10 cellular contexts compared by ENCODE assay signal in the genomic region with DNA sequence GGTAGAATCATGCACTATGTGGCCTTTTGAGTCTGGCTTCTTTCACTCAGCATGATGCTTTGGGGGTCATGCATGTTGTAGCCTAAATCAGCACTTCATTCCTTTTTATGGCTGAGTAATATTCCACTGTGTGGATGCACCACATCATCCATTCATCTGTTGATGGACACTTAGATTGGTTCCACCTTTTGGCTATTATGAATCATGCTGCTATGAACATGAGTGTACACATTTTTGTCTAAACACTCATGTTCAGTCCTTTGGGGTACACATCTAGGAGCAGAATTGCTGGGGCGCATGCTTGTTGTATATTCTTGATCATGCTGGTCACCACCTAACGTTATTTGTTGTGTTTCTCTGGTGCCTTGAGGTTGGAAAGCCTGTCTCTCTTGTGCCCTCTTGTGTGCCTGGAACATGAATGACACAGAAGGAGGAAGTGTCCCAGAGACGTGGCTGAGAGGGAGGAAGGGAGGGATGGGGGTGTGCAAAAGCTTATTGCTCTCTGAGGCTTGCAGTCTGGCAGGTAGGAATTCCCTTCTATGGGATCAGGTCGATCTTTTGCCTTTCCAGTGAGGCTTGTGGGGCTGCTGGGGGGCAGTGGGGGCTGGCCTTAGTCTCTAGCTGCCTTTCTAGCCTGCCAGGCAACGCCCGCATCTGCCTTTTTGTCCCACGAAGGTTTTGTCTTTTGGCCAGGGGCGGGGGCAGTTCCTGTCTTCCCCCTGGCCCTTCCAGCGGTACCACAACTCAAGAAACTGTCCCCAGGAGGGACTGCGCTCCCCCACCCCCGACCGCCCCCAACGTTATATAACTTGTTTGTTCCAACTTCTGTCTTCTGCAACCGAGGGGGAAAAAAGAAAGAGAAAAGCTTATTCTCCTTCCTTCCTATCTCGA. TPM values are rescaled to one million over a fixed set of nuclear protein-coding genes. Genes with fewer than 3 reads are reported as not detected.
DNase-seq lines count a peak whose midpoint lies in the region; ATAC-seq lines count a peak whose summit lies in the region.
"Had no signal": no experiment of that assay in that cellular context is flagged by ENCODE, and none has a peak within 500 bp of the region (broad histone marks: within the 10 kb centered on the region; RNA-seq: fewer than 3 reads in every experiment).

No MANE protein-coding gene starts in this region.

- in situ Hi-C loops in Caki2 (cut with HindIII; ENCODE audit: low pct_unique_long_range_greater_than_20kb, low sequenced_read_pairs), result no loop called here

- no peaks in the 10 kb centered on the region for H3K27me3 ChIP-seq in layer of hippocampus (ENCODE audit: control insufficient read depth, insufficient read depth, low read length)

- peak; percentile 39 for DNase-seq in Caki2 (ENCODE audit: low read depth)
- DNase-seq in SKM-1 (lab: John Stamatoyannopoulos, UW; ENCODE audit: unreplicated experiment), result peak; percentile 54
- DNase-seq in activated gamma-delta T cell (lab: John Stamatoyannopoulos, UW), result no peak
- DNase-seq in activated CD8-positive, alpha-beta memory T cell treated with anti-CD3 and anti-CD28 coated beads for 24 hours, result no peak
- DNase-seq: activated CD4-positive, alpha-beta T cell treated with anti-CD3 and anti-CD28 coated beads, Interleukin-2, amount 50 U/mL, for 4 hours; NCI-H1048 had no signal

- ATAC-seq in GM21515 (IDR thresholded peaks at IDR 0.05; ENCODE audit: unreplicated experiment), result no peak

- peak overlapping the region; percentile 83 for H3K27ac ChIP-seq in layer of hippocampus (ENCODE audit: low read depth, low read length)
- H3K27ac ChIP-seq: epithelial cell of prostate had no signal

RNA-seq across cellular contexts. Expression of gene KLHL26, which starts 7.6 kb away (rescaled TPM):
- 4.1 and 11.2 TPM in 2 replicates for total RNA-seq in Caki2 (2014; rRNA removed; shearing (Covaris generic); ENCODE audit: low replicate concordance)

RNA-seq across cellular contexts. Expression of gene TMEM59L, which starts 31.7 kb away (rescaled TPM):
- 0.14 and 0.90 TPM in 2 replicates for total RNA-seq in Caki2 (2014; rRNA removed; shearing (Covaris generic); ENCODE audit: low replicate concordance)

RNA-seq across cellular contexts. Expression of gene CRLF1, which starts 37.8 kb away (rescaled TPM):
- total RNA-seq in Caki2 (2014; rRNA removed; shearing (Covaris generic); ENCODE audit: low replicate concordance), result 9.8 and 51.0 TPM in 2 replicates
- total RNA-seq: pulmonary artery endothelial cell had no signal

RNA-seq across cellular contexts. Expression of gene CRTC1, which starts 39.1 kb away (rescaled TPM):
- total RNA-seq in Caki2 (2014; rRNA removed; shearing (Covaris generic); ENCODE audit: low replicate concordance), result 1.6 and 4.5 TPM in 2 replicates

RNA-seq across cellular contexts. Expression of gene REX1BD, which starts 55.8 kb away (rescaled TPM):
- 189 and 207 TPM in 2 replicates for total RNA-seq in Caki2 (2014; rRNA removed; shearing (Covaris generic); ENCODE audit: low replicate concordance)

Comparison
In these comparisons a context has a peak if more than half of its experiments do, and no peak if none do; other contexts are left out.
1. DNase-seq: peak in Caki2 (single experiment) and SKM-1 (single experiment); none in activated gamma-delta T cell (single experiment) and activated CD8-positive, alpha-beta memory T cell treated with anti-CD3 and anti-CD28 coated beads for 24 hours (single experiment).